In genomic region chr4:99077177-99077576, GRCh38 we compare ENCODE assay signal across 23 cellular contexts. TPM values are rescaled to one million over a fixed set of nuclear protein-coding genes. Genes with fewer than 3 reads are reported as not detected.
A peak's percentile ranks its signal among the peaks of the same experiment; 100 is the strongest.
DNase-seq lines count a peak whose midpoint lies in the region; ATAC-seq lines count a peak whose summit lies in the region.
"Had no signal": no experiment of that assay in that cellular context is flagged by ENCODE, and none has a peak within 500 bp of the region (broad histone marks: within the 10 kb centered on the region; RNA-seq: fewer than 3 reads in every experiment).

No MANE protein-coding gene starts in this region.

- ATAC-seq in left ventricle myocardium superior (peak; percentile 76), Right ventricle myocardium inferior (no peak), HG02623 (IDR thresholded peaks at IDR 0.05; ENCODE audit: unreplicated experiment) (no peak), GM18909 (IDR thresholded peaks at IDR 0.05; ENCODE audit: poor library complexity, unreplicated experiment) (no peak)
- ATAC-seq: HepG2, K562 had no signal

- DNase-seq in NCI-H2171 treated with DMSO at 0.1 percent for 48 hours (lab: John Stamatoyannopoulos, UW) (peak; percentile 30), NCI-H2171 (lab: John Stamatoyannopoulos, UW) (no peak), left ventricle myocardium superior (no peak), Right ventricle myocardium inferior (ENCODE audit: missing footprints) (no peak), left kidney (ENCODE audit: low read depth, low spot score) (peak; percentile 68), NCI-H2227 treated with DMSO at 0.1 percent for 48 hours (lab: John Stamatoyannopoulos, UW) (no peak)
- DNase-seq: DMS153, DND-41, GM23248, H7, Kasumi-1, NCI-H1092 treated with DMSO at 0.1 percent for 48 hours, NCI-H1436, NCI-H187, NCI-H2081 treated with DMSO at 0.1 percent for 48 hours, NCI-H446, NCI-H526, RPMI8226, SHP77 treated with DMSO at 0.1 percent for 48 hours had no signal

- intact Hi-C loops in left ventricle myocardium superior (cut with micrococcal nuclease) (no loop called here), Right ventricle myocardium inferior (cut with DNase I) (no loop called here)

RNA-seq across cellular contexts. Expression of gene ADH5, which starts 11.4 kb away (rescaled TPM):
- 202 TPM for total RNA-seq in left ventricle myocardium superior
- 193 TPM for total RNA-seq in Right ventricle myocardium inferior

Comparison
In these comparisons a context has a peak if more than half of its experiments do, and no peak if none do; other contexts are left out.
1. DNase-seq: peak in NCI-H2171 treated with DMSO at 0.1 percent for 48 hours (single experiment) and left kidney (single experiment); none in NCI-H2171 (single experiment), left ventricle myocardium superior (single experiment), Right ventricle myocardium inferior (single experiment) and NCI-H2227 treated with DMSO at 0.1 percent for 48 hours (single experiment).